ENCODE assay signal across 20 cellular contexts in the genomic region with DNA sequence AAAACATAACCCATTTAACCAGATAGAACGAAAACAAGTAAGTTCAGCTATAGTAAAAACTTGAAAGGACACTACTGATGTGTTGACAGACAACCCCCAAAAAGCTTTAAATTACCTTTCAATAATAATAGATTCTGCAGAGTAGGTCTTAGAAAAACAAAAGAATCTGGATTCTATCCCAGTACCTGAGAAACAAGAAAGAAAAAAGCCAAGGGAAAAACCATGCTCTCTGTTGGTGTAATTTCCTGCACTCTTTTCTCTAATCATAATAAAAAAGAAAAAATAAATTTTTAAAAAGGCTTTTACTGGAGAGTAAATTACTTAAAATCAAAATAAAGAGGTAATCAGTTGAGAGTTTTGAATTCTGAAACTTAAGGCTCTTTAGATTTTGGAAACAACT.
A peak's percentile ranks its signal among the peaks of the same experiment; 100 is the strongest.
DNase-seq lines count a peak whose midpoint lies in the region; ATAC-seq and TF ChIP-seq lines count a peak whose summit lies in the region.
"Had no signal": no experiment of that assay in that cellular context is flagged by ENCODE, and none has a peak within 500 bp of the region (broad histone marks: within the 10 kb centered on the region; RNA-seq: fewer than 3 reads in every experiment).

No MANE protein-coding gene starts in this region.

- peak overlapping the region; percentile 89 for H3K27ac Mint-ChIP-seq in GM23338
- H3K27ac Mint-ChIP-seq in H9: peak overlapping the region in 1 of 3 experiments; percentile 77; a peak in 3 of 7 replicates
- H3K27ac Mint-ChIP-seq in activated CD4-positive, alpha-beta T cell treated with anti-CD3 and anti-CD28 coated beads, Interleukin-2, amount 10 ng/mL, durations not matched to agents 24 days and 14 days: no peak overlapping the region
- H3K27ac Mint-ChIP-seq: CD4-positive, CD25-positive, alpha-beta regulatory T cell; CD8-positive, alpha-beta memory T cell; HFFc6 had no signal

- H3K36me3 Mint-ChIP-seq in GM23338 (ENCODE audit: low read depth) (no peaks in the 10 kb centered on the region), H9 (ENCODE audit: insufficient read depth in 1 of 3, low read depth in 3 of 3) (no peaks in the 10 kb centered on the region; a peak in 1 of 7 replicates)
- H3K36me3 Mint-ChIP-seq in activated CD4-positive, alpha-beta T cell treated with anti-CD3 and anti-CD28 coated beads, Interleukin-2, amount 10 ng/mL, durations not matched to agents 24 days and 14 days (ENCODE audit: low read depth): no peaks in the 10 kb centered on the region
- H3K36me3 Mint-ChIP-seq: CD4-positive, CD25-positive, alpha-beta regulatory T cell; CD8-positive, alpha-beta memory T cell had no signal

- no peak overlapping the region for H4K8ac ChIP-seq in H9 (replicated peaks; ENCODE audit: insufficient read length, low read depth, low read length)

- H4K91ac ChIP-seq in H9 (ENCODE audit: insufficient read length, low read depth, low read length): no peak overlapping the region

- H3K79me2 ChIP-seq in GM23338 (replicated peaks; ENCODE audit: insufficient read depth): no peaks in the 10 kb centered on the region
- H3K79me2 ChIP-seq in H9 (ENCODE audit: insufficient read depth, low read length): no peaks in the 10 kb centered on the region

- H2AFZ ChIP-seq in GM23338: no peak overlapping the region
- no peak overlapping the region for H2AFZ ChIP-seq in H9 (ENCODE audit: low read length)

- peak; percentile 24 for DNase-seq in GM23338 (ENCODE audit: low spot score)
- no peak for DNase-seq in H9
- DNase-seq in NCI-H69 (lab: John Stamatoyannopoulos, UW): peak; percentile 70
- no peak for DNase-seq in NCI-H748 (lab: John Stamatoyannopoulos, UW; ENCODE audit: unreplicated experiment)
- DNase-seq in SK-N-DZ (ENCODE audit: low spot score): no peak
- no peak for DNase-seq in activated CD4-positive, alpha-beta T cell treated with anti-CD3 and anti-CD28 coated beads, Interleukin-2, amount 10 ng/mL, durations not matched to agents 24 days and 14 days
- DNase-seq: ACHN; BE2C; C1 segment of cervical spinal cord; CD4-positive, CD25-positive, alpha-beta regulatory T cell; CD8-positive, alpha-beta memory T cell; DMS 273 treated with DMSO at 0.1 percent for 48 hours; DMS53; DND-41; EL; HFFc6 had no signal

- H3K4me2 ChIP-seq in GM23338 (peak overlapping the region; percentile 64), H9 (ENCODE audit: insufficient read depth, insufficient read length, low read length) (peak overlapping the region; percentile 51)

- no peaks in the 10 kb centered on the region for H3K9me3 ChIP-seq in H9 (ENCODE audit: control insufficient read depth, low read depth, low read length)
- no peaks in the 10 kb centered on the region for H3K9me3 ChIP-seq in iPS-20b (ENCODE audit: insufficient read depth, low read depth, low read length)
- H3K9me3 ChIP-seq: BE2C had no signal

- H3K9ac ChIP-seq in H9 (ENCODE audit: extremely low read depth, insufficient read length, low read length): no peak overlapping the region
- no peak overlapping the region for H3K9ac ChIP-seq in iPS-20b (ENCODE audit: low read depth, low read length)

- intact Hi-C loops in activated CD4-positive, alpha-beta T cell treated with anti-CD3 and anti-CD28 coated beads, Interleukin-2, amount 10 ng/mL, durations not matched to agents 24 days and 14 days (cut with micrococcal nuclease): no loop called here

- H3K27me3 Mint-ChIP-seq in GM23338 (ENCODE audit: insufficient read depth, low read depth, poor library complexity) (no peaks in the 10 kb centered on the region), H9 (ENCODE audit: low read depth) (no peaks in the 10 kb centered on the region)
- no peaks in the 10 kb centered on the region for H3K27me3 Mint-ChIP-seq in activated CD4-positive, alpha-beta T cell treated with anti-CD3 and anti-CD28 coated beads, Interleukin-2, amount 10 ng/mL, durations not matched to agents 24 days and 14 days
- H3K27me3 Mint-ChIP-seq: CD4-positive, CD25-positive, alpha-beta regulatory T cell; CD8-positive, alpha-beta memory T cell had no signal

- H2BK12ac ChIP-seq in H9 (ENCODE audit: insufficient read length, low read depth, low read length): no peak overlapping the region

- no CpG with 5 or more reads among the region's 1 CpG for WGBS in H9 (ENCODE audit: extremely low coverage, insufficient read length, low lambda C conversion rate)

- H2BK15ac ChIP-seq in H9 (ENCODE audit: low read depth, low read length): no peak overlapping the region

- H3K56ac ChIP-seq in H9 (ENCODE audit: insufficient read length, low read depth, low read length): no peak overlapping the region

- H2AK5ac ChIP-seq in H9 (ENCODE audit: insufficient read length, low read length): no peak overlapping the region

- ATAC-seq in GM23338: peak; percentile 59
- ATAC-seq: GM12878, HCT116 had no signal

- no peak overlapping the region for H3K23ac ChIP-seq in H9 (ENCODE audit: insufficient read length, low read depth, low read length)

- no peak overlapping the region for H2BK20ac ChIP-seq in H9 (ENCODE audit: low read depth, low read length, poor library complexity, severe bottlenecking)

- H3K4me1 Mint-ChIP-seq in GM23338: peaks cover 37% of the 10 kb centered on the region
- H3K4me1 Mint-ChIP-seq in H9: peaks cover 33 to 42% of the 10 kb centered on the region in 2 experiments
- H3K4me1 Mint-ChIP-seq in activated CD4-positive, alpha-beta T cell treated with anti-CD3 and anti-CD28 coated beads, Interleukin-2, amount 10 ng/mL, durations not matched to agents 24 days and 14 days: no peaks in the 10 kb centered on the region
- H3K4me1 Mint-ChIP-seq: CD4-positive, CD25-positive, alpha-beta regulatory T cell; CD8-positive, alpha-beta memory T cell had no signal

- no peak overlapping the region for H3K18ac ChIP-seq in H9 (ENCODE audit: insufficient read length, low read depth, low read length)

- H4K20me1 ChIP-seq in GM23338 (replicated peaks; ENCODE audit: insufficient read depth): no peaks in the 10 kb centered on the region
- no peaks in the 10 kb centered on the region for H4K20me1 ChIP-seq in H9 (ENCODE audit: control insufficient read depth, insufficient read depth, insufficient read length)

- H3K9me2 ChIP-seq in GM23338 (ENCODE audit: insufficient read depth): no peaks in the 10 kb centered on the region

- H3K27ac ChIP-seq in GM23338 (ENCODE audit: low read depth): peak overlapping the region; percentile 82
- H3K27ac ChIP-seq in H9 (ENCODE audit: insufficient read length, low read depth, low read length): no peak overlapping the region
- H3K27ac ChIP-seq in iPS-20b (ENCODE audit: low read length): no peak overlapping the region
- H3K27ac ChIP-seq: HL-60 had no signal

- no peak overlapping the region for H4K5ac ChIP-seq in H9 (ENCODE audit: insufficient read length, low read depth, low read length)

- H3T11ph ChIP-seq in H9 (ENCODE audit: low read length): no peak overlapping the region

- no peak overlapping the region for H3K14ac ChIP-seq in H9 (ENCODE audit: insufficient read depth, low read length)

- no peaks in the 10 kb centered on the region for H3K36me3 ChIP-seq in GM23338 (ENCODE audit: insufficient read depth)
- no peaks in the 10 kb centered on the region for H3K36me3 ChIP-seq in iPS-20b (ENCODE audit: insufficient read depth, low read depth, low read length)
- H3K36me3 ChIP-seq: BE2C had no signal

- no peaks in the 10 kb centered on the region for H3K27me3 ChIP-seq in GM23338 (ENCODE audit: insufficient read depth)
- no peaks in the 10 kb centered on the region for H3K27me3 ChIP-seq in H9 (ENCODE audit: insufficient read depth, low read length)
- no peaks in the 10 kb centered on the region for H3K27me3 ChIP-seq in iPS-20b (ENCODE audit: insufficient read depth, low read length)
- H3K27me3 ChIP-seq: BE2C had no signal

- H3F3A ChIP-seq in GM23338 (replicated peaks; ENCODE audit: low read depth): no peaks in the 10 kb centered on the region

- TF ChIP-seq CTCF in GM23338 (conservative IDR thresholded peaks at IDR 0.05; ENCODE audit: low read depth in 2 of 2) (no peak), H9 (conservative IDR thresholded peaks at IDR 0.05) (no peak)

- peak overlapping the region; percentile 45; the same call in 2 of the 3 replicates for H3K4me3 Mint-ChIP-seq in GM23338
- H3K4me3 Mint-ChIP-seq in H9: no peak overlapping the region
- H3K4me3 Mint-ChIP-seq in activated CD4-positive, alpha-beta T cell treated with anti-CD3 and anti-CD28 coated beads, Interleukin-2, amount 10 ng/mL, durations not matched to agents 24 days and 14 days: no peak overlapping the region
- H3K4me3 Mint-ChIP-seq: CD4-positive, CD25-positive, alpha-beta regulatory T cell; CD8-positive, alpha-beta memory T cell; HFFc6 had no signal

- H3K23me2 ChIP-seq in H9 (ENCODE audit: insufficient read length, low read depth, low read length, poor library complexity, severe bottlenecking): no peaks in the 10 kb centered on the region

- H3K9me3 Mint-ChIP-seq in GM23338 (no peaks in the 10 kb centered on the region), H9 (peaks cover 3% of the 10 kb centered on the region in 2 experiments; a peak in 2 of 5 replicates)
- H3K9me3 Mint-ChIP-seq in activated CD4-positive, alpha-beta T cell treated with anti-CD3 and anti-CD28 coated beads, Interleukin-2, amount 10 ng/mL, durations not matched to agents 24 days and 14 days: no peaks in the 10 kb centered on the region

- H2BK5ac ChIP-seq in H9 (ENCODE audit: insufficient read length, low read length): no peak overlapping the region

- H2BK120ac ChIP-seq in H9 (ENCODE audit: low read depth, low read length, poor library complexity, severe bottlenecking): no peak overlapping the region

- H3K4me1 ChIP-seq in GM23338 (ENCODE audit: insufficient read depth): peaks cover 30% of the 10 kb centered on the region
- peaks cover 5% of the 10 kb centered on the region; the same call in 1 of the 2 replicates for H3K4me1 ChIP-seq in H9 (ENCODE audit: insufficient read depth, low read length)
- peaks cover 30% of the 10 kb centered on the region for H3K4me1 ChIP-seq in iPS-20b (ENCODE audit: insufficient read depth, low read length)
- H3K4me1 ChIP-seq: BE2C had no signal

- H3K4me3 ChIP-seq in GM23338: peak overlapping the region; percentile 23
- peak overlapping the region; percentile 40; the same call in 1 of the 2 replicates for H3K4me3 ChIP-seq in iPS-20b (ENCODE audit: low read length)
- H3K4me3 ChIP-seq: GM12878 had no signal

- H3K79me1 ChIP-seq in H9 (ENCODE audit: insufficient read depth, low read depth, low read length, poor library complexity, severe bottlenecking): no peaks in the 10 kb centered on the region

- no peak overlapping the region for H3K4ac ChIP-seq in H9 (ENCODE audit: low read depth, low read length)

Comparison
In these comparisons a context has a peak if more than half of its experiments do, and no peak if none do; other contexts are left out.
1. DNase-seq: peak in GM23338 (single experiment) and NCI-H69 (single experiment); none in H9 (single experiment), NCI-H748 (single experiment), SK-N-DZ (single experiment) and activated CD4-positive, alpha-beta T cell treated with anti-CD3 and anti-CD28 coated beads, Interleukin-2, amount 10 ng/mL, durations not matched to agents 24 days and 14 days (single experiment).